Comparison of ENCODE assay signal across 8 cellular contexts in the genomic region with DNA sequence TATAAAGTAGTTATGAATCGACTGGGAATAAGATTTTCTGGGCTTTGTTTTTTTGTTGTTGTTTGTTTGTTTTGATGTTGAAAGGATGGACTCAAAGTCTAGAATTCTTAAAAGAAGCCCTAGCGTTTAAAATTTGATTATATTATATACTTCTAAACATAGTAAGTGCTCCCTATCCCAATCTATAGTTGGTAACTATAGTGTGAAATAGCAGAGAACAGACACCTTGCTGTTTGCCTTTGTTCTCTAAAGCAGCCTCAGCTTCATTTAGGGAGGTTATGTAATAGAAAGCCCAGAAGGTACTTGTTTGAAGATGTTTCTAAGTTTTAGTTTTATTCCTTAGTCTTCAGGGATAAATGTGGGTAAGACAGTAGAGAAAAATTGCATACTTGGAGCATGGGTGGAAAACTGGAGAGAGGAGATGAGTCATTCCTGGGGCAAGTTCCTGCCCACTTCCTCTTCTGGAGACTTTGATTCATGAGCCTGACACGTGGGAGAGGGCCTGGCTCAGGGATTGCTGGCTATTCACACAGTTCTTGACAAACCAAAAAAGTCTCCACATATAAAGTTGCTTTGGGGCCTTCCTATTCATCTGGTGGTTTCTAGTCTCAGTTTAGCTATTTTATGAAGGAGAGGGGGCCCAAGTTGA.
DNase-seq lines count a peak whose midpoint lies in the region; ATAC-seq and TF ChIP-seq lines count a peak whose summit lies in the region.

No MANE protein-coding gene starts in this region.

- intact Hi-C loops in lower leg skin (cut with DNase I; ENCODE audit: low total_unique reads): no loop called here

- H3K27ac ChIP-seq in HEK293 (ENCODE audit: extremely low read depth, low read depth, low read length) (no peak overlapping the region), tibial nerve (peak overlapping the region in 2 of 4 donors; percentile 26 to 72)

- CTCF ChIA-PET in HEK293 (lab: Yijun Ruan, JAX): no interaction called here

- TF ChIP-seq CTCF in HEK293 (tag by site-specific recombination; IDR thresholded peaks at IDR 0.05) (no peak), cardiac fibroblast (IDR thresholded peaks at IDR 0.05; ENCODE audit: low read depth, low read length) (no peak), lower leg skin (IDR thresholded peaks at IDR 0.05) (no peak), tibial nerve (IDR thresholded peaks at IDR 0.05) (no peak)

- H3K36me3 ChIP-seq in HEK293 (ENCODE audit: control insufficient read depth in 2 of 2, insufficient read depth in 1 of 2, low read length in 2 of 2) (peaks cover 0 to 3% of the 10 kb centered on the region in 2 experiments; a peak in 1 of 3 replicates), tibial nerve (no peaks in the 10 kb centered on the region)

- TF ChIP-seq EP300 in tibial nerve (IDR thresholded peaks at IDR 0.05): peak in 1 of 2 donors; percentile 67

- H3K4me1 ChIP-seq in HEK293 (ENCODE audit: control insufficient read depth, insufficient read depth, low read length) (peaks cover 8% of the 10 kb centered on the region), tibial nerve (peaks cover 0 to 17% (median 12%) of the 10 kb centered on the region in 4 donors)

- TF ChIP-seq POLR2A in lower leg skin (IDR thresholded peaks at IDR 0.05) (no peak), tibial nerve (IDR thresholded peaks at IDR 0.05) (no peak)

- H3K4me3 ChIP-seq in HEK293 (ENCODE audit: low read depth, low read length): no peak overlapping the region
- no peak overlapping the region for H3K4me3 ChIP-seq in cardiac fibroblast (replicated peaks in 1 of 2; ENCODE audit: low read depth in 2 of 2, low read length in 2 of 2)
- H3K4me3 ChIP-seq in lower leg skin (ENCODE audit: low read depth, poor library complexity, severe bottlenecking): no peak overlapping the region
- H3K4me3 ChIP-seq in tibial nerve: no peak overlapping the region

- no peaks in the 10 kb centered on the region for H3K27me3 ChIP-seq in tibial nerve

- POLR2A ChIA-PET in HEK293 (lab: Yijun Ruan, JAX): interaction anchor here (0.7 kb wide), 1 partner anchor 81 kb away, joined by 3 read pairs; no protein-coding TSS in a partner anchor

- no peaks in the 10 kb centered on the region for H3K9me3 ChIP-seq in HEK293 (ENCODE audit: control insufficient read depth, insufficient read depth, low read depth, low read length)
- no peaks in the 10 kb centered on the region for H3K9me3 ChIP-seq in tibial nerve

- 44 to 47% methylated on average over 3 of the region's 3 CpGs for WGBS in lower leg skin, 2 donors
- WGBS in tibial nerve, 2 donors: 51 to 53% methylated on average over 3 of the region's 3 CpGs

- ATAC-seq in HG03280 (IDR thresholded peaks at IDR 0.05; ENCODE audit: unreplicated experiment): no peak

- DNase-seq in G401 (ENCODE audit: low spot score) (peak; percentile 9), NCI-H460 (ENCODE audit: extremely low read depth, low read depth) (peak; percentile 83), cardiac fibroblast (ENCODE audit: low read depth in 2 of 2) (peak; percentile 92 to 93), lower leg skin (ENCODE audit: low spot score in 2 of 2) (peak; percentile 83 to 94), tibial nerve (ENCODE audit: low spot score in 2 of 2) (peak; percentile 55 to 70), NCI-H187 (lab: John Stamatoyannopoulos, UW) (no peak)

- in situ Hi-C loops in G401 (cut with HindIII; ENCODE audit: low sequenced_read_pairs): no loop called here

TF ChIP-seq in HEK293, 187 proteins besides CTCF, POLR2A, EP300 and RAD21 (continues in another document):
- TF ChIP-seq ZNF518A (tag by site-specific recombination; conservative IDR thresholded peaks at IDR 0.05; ENCODE audit: low read depth) (peak; percentile 26; the same call in 1 of the 2 replicates), ZNF555 (tag by site-specific recombination; conservative IDR thresholded peaks at IDR 0.05) (no peak), ZBTB1 (tag by site-specific recombination; IDR thresholded peaks at IDR 0.05) (no peak), PRDM1 (tag by site-specific recombination; IDR thresholded peaks at IDR 0.05) (0 out of 2 replicates have a peak, but pooled peaks have one; percentile 9)
- TF ChIP-seq, protein P1, sequence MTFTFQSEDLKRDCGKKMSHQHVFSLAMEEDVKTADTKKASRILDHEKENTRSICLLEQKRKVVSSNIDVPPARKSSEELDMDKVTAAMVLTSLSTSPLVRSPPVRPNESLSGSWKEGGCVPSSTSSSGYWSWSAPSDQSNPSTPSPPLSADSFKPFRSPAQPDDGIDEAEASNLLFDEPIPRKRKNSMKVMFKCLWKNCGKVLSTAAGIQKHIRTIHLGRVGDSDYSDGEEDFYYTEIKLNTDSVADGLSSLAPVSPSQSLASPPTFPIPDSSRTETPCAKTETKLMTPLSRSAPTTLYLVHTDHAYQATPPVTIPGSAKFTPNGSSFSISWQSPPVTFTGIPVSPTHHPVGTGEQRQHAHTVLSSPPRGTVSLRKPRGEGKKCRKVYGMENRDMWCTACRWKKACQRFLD (tag by site-specific recombination; IDR thresholded peaks at IDR 0.05): no peak
- TF ChIP-seq, protein P2, sequence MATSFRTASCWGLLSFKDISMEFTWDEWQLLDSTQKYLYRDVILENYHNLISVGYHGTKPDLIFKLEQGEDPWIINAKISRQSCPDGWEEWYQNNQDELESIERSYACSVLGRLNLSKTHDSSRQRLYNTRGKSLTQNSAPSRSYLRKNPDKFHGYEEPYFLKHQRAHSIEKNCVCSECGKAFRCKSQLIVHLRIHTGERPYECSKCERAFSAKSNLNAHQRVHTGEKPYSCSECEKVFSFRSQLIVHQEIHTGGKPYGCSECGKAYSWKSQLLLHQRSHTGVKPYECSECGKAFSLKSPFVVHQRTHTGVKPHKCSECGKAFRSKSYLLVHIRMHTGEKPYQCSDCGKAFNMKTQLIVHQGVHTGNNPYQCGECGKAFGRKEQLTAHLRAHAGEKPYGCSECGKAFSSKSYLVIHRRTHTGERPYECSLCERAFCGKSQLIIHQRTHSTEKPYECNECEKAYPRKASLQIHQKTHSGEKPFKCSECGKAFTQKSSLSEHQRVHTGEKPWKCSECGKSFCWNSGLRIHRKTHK (tag by site-specific recombination; IDR thresholded peaks at IDR 0.05): no peak
- TF ChIP-seq, protein P3, sequence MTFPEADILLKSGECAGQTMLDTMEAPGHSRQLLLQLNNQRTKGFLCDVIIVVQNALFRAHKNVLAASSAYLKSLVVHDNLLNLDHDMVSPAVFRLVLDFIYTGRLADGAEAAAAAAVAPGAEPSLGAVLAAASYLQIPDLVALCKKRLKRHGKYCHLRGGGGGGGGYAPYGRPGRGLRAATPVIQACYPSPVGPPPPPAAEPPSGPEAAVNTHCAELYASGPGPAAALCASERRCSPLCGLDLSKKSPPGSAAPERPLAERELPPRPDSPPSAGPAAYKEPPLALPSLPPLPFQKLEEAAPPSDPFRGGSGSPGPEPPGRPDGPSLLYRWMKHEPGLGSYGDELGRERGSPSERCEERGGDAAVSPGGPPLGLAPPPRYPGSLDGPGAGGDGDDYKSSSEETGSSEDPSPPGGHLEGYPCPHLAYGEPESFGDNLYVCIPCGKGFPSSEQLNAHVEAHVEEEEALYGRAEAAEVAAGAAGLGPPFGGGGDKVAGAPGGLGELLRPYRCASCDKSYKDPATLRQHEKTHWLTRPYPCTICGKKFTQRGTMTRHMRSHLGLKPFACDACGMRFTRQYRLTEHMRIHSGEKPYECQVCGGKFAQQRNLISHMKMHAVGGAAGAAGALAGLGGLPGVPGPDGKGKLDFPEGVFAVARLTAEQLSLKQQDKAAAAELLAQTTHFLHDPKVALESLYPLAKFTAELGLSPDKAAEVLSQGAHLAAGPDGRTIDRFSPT (tag by site-specific recombination; IDR thresholded peaks at IDR 0.05): 0 out of 2 replicates have a peak, but pooled peaks have one; percentile 21
- TF ChIP-seq, protein P4, sequence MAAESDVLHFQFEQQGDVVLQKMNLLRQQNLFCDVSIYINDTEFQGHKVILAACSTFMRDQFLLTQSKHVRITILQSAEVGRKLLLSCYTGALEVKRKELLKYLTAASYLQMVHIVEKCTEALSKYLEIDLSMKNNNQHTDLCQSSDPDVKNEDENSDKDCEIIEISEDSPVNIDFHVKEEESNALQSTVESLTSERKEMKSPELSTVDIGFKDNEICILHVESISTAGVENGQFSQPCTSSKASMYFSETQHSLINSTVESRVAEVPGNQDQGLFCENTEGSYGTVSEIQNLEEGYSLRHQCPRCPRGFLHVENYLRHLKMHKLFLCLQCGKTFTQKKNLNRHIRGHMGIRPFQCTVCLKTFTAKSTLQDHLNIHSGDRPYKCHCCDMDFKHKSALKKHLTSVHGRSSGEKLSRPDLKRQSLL (tag by site-specific recombination; IDR thresholded peaks at IDR 0.05): peak; percentile 40; the same call in 1 of the 2 replicates

Comparison
In these comparisons a context has a peak if more than half of its experiments do, and no peak if none do; other contexts are left out.
1. DNase-seq: peak in G401 (single experiment), NCI-H460 (single experiment), cardiac fibroblast (2 of 2), lower leg skin (2 of 2) and tibial nerve (2 of 2); none in NCI-H187 (0 of 2).